Comparison of ENCODE assay signal across 21 cellular contexts in the genomic region with DNA sequence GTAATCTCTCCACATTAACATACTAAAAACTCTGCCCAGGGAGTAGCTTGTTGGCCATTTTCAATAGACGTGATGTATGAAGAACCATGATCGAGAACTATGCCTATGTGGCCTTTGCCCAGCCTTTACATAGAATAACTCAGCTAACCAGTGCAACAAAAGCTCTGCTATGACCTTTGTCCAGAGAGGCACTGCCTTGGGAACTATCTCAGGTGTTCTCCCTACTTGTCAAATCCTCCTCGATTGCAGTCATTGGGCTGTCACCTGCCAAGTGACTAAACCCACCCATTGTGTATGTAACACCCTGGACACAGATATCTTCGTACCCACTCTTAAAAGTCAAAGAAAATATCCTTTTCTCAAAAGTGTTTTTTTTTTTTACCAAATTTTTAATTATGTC.
DNase-seq lines count a peak whose midpoint lies in the region; ATAC-seq, FAIRE-seq and TF ChIP-seq lines count a peak whose summit lies in the region.
"Had no signal": no experiment of that assay in that cellular context is flagged by ENCODE, and none has a peak within 500 bp of the region (broad histone marks: within the 10 kb centered on the region; RNA-seq: fewer than 3 reads in every experiment).

No MANE protein-coding gene starts in this region.

- no peaks in the 10 kb centered on the region for H4K20me1 ChIP-seq in SK-N-SH (ENCODE audit: insufficient read depth)
- no peaks in the 10 kb centered on the region for H4K20me1 ChIP-seq in astrocyte (ENCODE audit: insufficient read depth, low read length)
- H4K20me1 ChIP-seq in osteoblast (ENCODE audit: insufficient read depth, low read length) = no peaks in the 10 kb centered on the region

- no peak overlapping the region for H3K27ac ChIP-seq in SK-N-SH (ENCODE audit: low read depth in 2 of 2, low read length in 1 of 2)
- H3K27ac ChIP-seq in astrocyte (ENCODE audit: low read depth, low read length) = no peak overlapping the region
- H3K27ac ChIP-seq in osteoblast (ENCODE audit: low read depth, low read length) = no peak overlapping the region
- H3K27ac ChIP-seq: GM23248 had no signal

- H3K4me1 Mint-ChIP-seq in astrocyte (ENCODE audit: low read depth, unreplicated experiment) = peaks cover 16% of the 10 kb centered on the region
- H3K4me1 Mint-ChIP-seq: CD4-positive, alpha-beta memory T cell had no signal

- no peak overlapping the region for H3K9ac ChIP-seq in SK-N-SH
- no peak overlapping the region for H3K9ac ChIP-seq in astrocyte (ENCODE audit: low read length)
- H3K9ac ChIP-seq: GM23248 had no signal

- no peaks in the 10 kb centered on the region for H3F3A ChIP-seq in SK-N-SH (replicated peaks; ENCODE audit: insufficient read depth)

- no peaks in the 10 kb centered on the region for H3K27me3 ChIP-seq in SK-N-SH (ENCODE audit: insufficient read depth)
- H3K27me3 ChIP-seq in astrocyte (ENCODE audit: insufficient read depth, low read length) = no peaks in the 10 kb centered on the region
- H3K27me3 ChIP-seq in osteoblast (ENCODE audit: insufficient read depth, low read length) = no peaks in the 10 kb centered on the region

- TF ChIP-seq CTCF in SK-N-SH (IDR thresholded peaks at IDR 0.05) (no peak), astrocyte (IDR thresholded peaks at IDR 0.05; ENCODE audit: insufficient read depth, low read depth, low read length) (no peak), osteoblast (IDR thresholded peaks at IDR 0.05; ENCODE audit: extremely low read depth, low read depth, low read length) (no peak)

- DNase-seq in SK-N-SH = no peak
- DNase-seq in astrocyte (ENCODE audit: low read depth) = no peak
- DNase-seq in osteoblast (ENCODE audit: insufficient read length, low spot score, missing footprints) = peak; percentile 5
- DNase-seq in SIG-M5 treated with dmso at 0.1 percent for 504 hours (lab: John Stamatoyannopoulos, UW; ENCODE audit: unreplicated experiment) = no peak
- DNase-seq in superior temporal gyrus (ENCODE audit: extremely low spot score) = no peak
- no peak for DNase-seq in HUDEP-2 (lab: John Stamatoyannopoulos, UW; ENCODE audit: unreplicated experiment in 76 of 76)
- DNase-seq: 8988T; C1 segment of cervical spinal cord; Calu3; CD4-positive, alpha-beta memory T cell; COR-L47; DMS153; DMS79 treated with DMSO at 0.1 percent for 48 hours; GF-D8; GM23248; H7; HCEC 1CT had no signal

- no peak for TF ChIP-seq RAD21 in SK-N-SH (IDR thresholded peaks at IDR 0.05; ENCODE audit: low read length)

- no peak overlapping the region for H3K4me3 ChIP-seq in SK-N-SH (ENCODE audit: low read depth in 2 of 2, low read length in 1 of 2)
- no peak overlapping the region for H3K4me3 ChIP-seq in astrocyte (ENCODE audit: insufficient read depth, low read depth, low read length)
- H3K4me3 ChIP-seq in osteoblast (ENCODE audit: insufficient read depth, low read length) = no peak overlapping the region
- H3K4me3 ChIP-seq: GM23248 had no signal

- no peak for ATAC-seq in SK-N-SH treated with all-trans-retinoic acid at 6 μM for 48 hours

- H3K4me3 Mint-ChIP-seq in astrocyte (ENCODE audit: unreplicated experiment) = no peak overlapping the region
- H3K4me3 Mint-ChIP-seq: CD4-positive, alpha-beta memory T cell had no signal

- no peaks in the 10 kb centered on the region for H3K9me2 ChIP-seq in SK-N-SH

- H3K79me2 ChIP-seq in SK-N-SH (ENCODE audit: insufficient read depth) = no peaks in the 10 kb centered on the region
- H3K79me2 ChIP-seq in astrocyte (ENCODE audit: insufficient read depth, low read length) = no peaks in the 10 kb centered on the region
- H3K79me2 ChIP-seq in osteoblast (ENCODE audit: insufficient read depth, low read length) = no peaks in the 10 kb centered on the region

- 29% methylated on average over 4 of the region's 4 CpGs for WGBS in SK-N-SH (ENCODE audit: low lambda C conversion rate)

- H3K27ac Mint-ChIP-seq in astrocyte (ENCODE audit: unreplicated experiment) = peak overlapping the region; percentile 68
- H3K27ac Mint-ChIP-seq: CD4-positive, alpha-beta memory T cell had no signal

- peak overlapping the region; percentile 13; the same call in 1 of the 2 replicates for H3K4me2 ChIP-seq in SK-N-SH
- H3K4me2 ChIP-seq in astrocyte (ENCODE audit: low read length) = no peak overlapping the region
- H3K4me2 ChIP-seq in osteoblast (ENCODE audit: insufficient read depth, low read length) = no peak overlapping the region

- no peaks in the 10 kb centered on the region for H3K27me3 Mint-ChIP-seq in astrocyte (ENCODE audit: low read depth, unreplicated experiment)
- H3K27me3 Mint-ChIP-seq: CD4-positive, alpha-beta memory T cell had no signal

- H3K9me3 Mint-ChIP-seq in astrocyte (ENCODE audit: unreplicated experiment) = no peaks in the 10 kb centered on the region

- H3K4me1 ChIP-seq in SK-N-SH (ENCODE audit: control insufficient read depth in 1 of 2, insufficient read depth in 2 of 2, low read depth in 1 of 2, low read length in 1 of 2) (no peaks in the 10 kb centered on the region), astrocyte (ENCODE audit: insufficient read depth, low read length) (no peaks in the 10 kb centered on the region), osteoblast (ENCODE audit: insufficient read depth, low read length) (no peaks in the 10 kb centered on the region)

- no peaks in the 10 kb centered on the region for H3K36me3 Mint-ChIP-seq in astrocyte (ENCODE audit: low read depth, unreplicated experiment)
- H3K36me3 Mint-ChIP-seq: CD4-positive, alpha-beta memory T cell had no signal

- FAIRE-seq in astrocyte (lab: Jason Lieb, UNC) = no peak
- FAIRE-seq: GM12891, GM18507, H1 had no signal

- H3K36me3 ChIP-seq in SK-N-SH (replicated peaks in 1 of 2; ENCODE audit: control insufficient read depth in 1 of 2, insufficient read depth in 2 of 2, low read length in 1 of 2) (no peaks in the 10 kb centered on the region), astrocyte (ENCODE audit: insufficient read depth, low read length) (no peaks in the 10 kb centered on the region), osteoblast (ENCODE audit: insufficient read depth, low read length) (no peaks in the 10 kb centered on the region)

- CTCF ChIA-PET in SK-N-SH (lab: Yijun Ruan, JAX) = no interaction called here

- H3K9me3 ChIP-seq in SK-N-SH = no peaks in the 10 kb centered on the region
- no peaks in the 10 kb centered on the region for H3K9me3 ChIP-seq in astrocyte (ENCODE audit: insufficient read depth, low read depth, low read length)
- H3K9me3 ChIP-seq in osteoblast (ENCODE audit: low read depth, low read length) = no peaks in the 10 kb centered on the region

- TF ChIP-seq EP300 in SK-N-SH (IDR thresholded peaks at IDR 0.05; ENCODE audit: borderline replicate concordance in 1 of 2, low read depth in 1 of 2, low read length in 1 of 2) = no peak

- POLR2A ChIA-PET in SK-N-SH (lab: Yijun Ruan, JAX) = no interaction called here

- H2AFZ ChIP-seq in SK-N-SH (ENCODE audit: low read depth) (no peak overlapping the region), astrocyte (ENCODE audit: low read depth, low read length) (no peak overlapping the region), osteoblast (ENCODE audit: low read length) (no peak overlapping the region)
- H2AFZ ChIP-seq: GM23248 had no signal

TF ChIP-seq in SK-N-SH, 30 proteins besides CTCF, POLR2A, EP300 and RAD21:
- no peak for TF ChIP-seq GATA2 (CRISPR knock-in tag; IDR thresholded peaks at IDR 0.05)

TF ChIP-seq in SK-N-SH treated with all-trans-retinoic acid at 6 μM for 48 hours, 23 proteins besides CTCF, POLR2A, EP300 and RAD21 (continues in another document):
- TF ChIP-seq PATZ1 (CRISPR knock-in tag; IDR thresholded peaks at IDR 0.05; ENCODE audit: borderline replicate concordance) = no peak
- no peak for TF ChIP-seq POU6F1 (CRISPR knock-in tag; IDR thresholded peaks at IDR 0.05; ENCODE audit: borderline replicate concordance, low read depth)
- TF ChIP-seq CREB5 (CRISPR knock-in tag; IDR thresholded peaks at IDR 0.05; ENCODE audit: low read depth) = no peak
- TF ChIP-seq GLIS3 (CRISPR knock-in tag; IDR thresholded peaks at IDR 0.05) = no peak
- TF ChIP-seq SNAI2 (CRISPR knock-in tag; IDR thresholded peaks at IDR 0.05) = no peak
